In the genomic region with DNA sequence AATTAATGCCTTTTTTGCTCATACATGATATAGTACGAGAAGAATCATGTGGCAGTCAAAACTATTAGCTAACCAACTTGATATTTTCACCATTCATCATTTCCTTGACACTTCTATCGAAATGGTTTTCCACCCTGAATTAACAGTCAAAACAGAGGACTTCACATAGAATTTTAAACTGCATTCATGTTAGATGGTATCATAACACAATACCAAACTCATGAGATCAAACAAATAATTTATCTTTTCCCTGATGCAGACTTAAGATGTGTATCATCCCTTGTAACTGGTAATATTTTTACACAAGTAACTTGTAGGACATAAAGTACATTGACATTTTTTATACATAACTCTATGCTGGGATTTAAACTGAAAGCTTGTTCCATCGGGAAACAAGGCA, we compare ENCODE assay signal across 2 cellular contexts.
TF ChIP-seq lines count a peak whose summit lies in the region.

No MANE protein-coding gene starts in this region.

TF ChIP-seq in GM12891, 5 proteins besides CTCF, POLR2A, EP300 and RAD21 (continued from another document):
- TF ChIP-seq SPI1 (IDR thresholded peaks at IDR 0.05; ENCODE audit: low read depth, low read length) (no peak), TAF1 (IDR thresholded peaks at IDR 0.05; ENCODE audit: low read depth, low read length) (no peak)

TF ChIP-seq in IMR-90, 13 proteins besides CTCF, POLR2A, EP300 and RAD21:
- TF ChIP-seq USF2 (IDR thresholded peaks at IDR 0.05; ENCODE audit: low read depth, low read length), result no peak
- TF ChIP-seq, protein P1, sequence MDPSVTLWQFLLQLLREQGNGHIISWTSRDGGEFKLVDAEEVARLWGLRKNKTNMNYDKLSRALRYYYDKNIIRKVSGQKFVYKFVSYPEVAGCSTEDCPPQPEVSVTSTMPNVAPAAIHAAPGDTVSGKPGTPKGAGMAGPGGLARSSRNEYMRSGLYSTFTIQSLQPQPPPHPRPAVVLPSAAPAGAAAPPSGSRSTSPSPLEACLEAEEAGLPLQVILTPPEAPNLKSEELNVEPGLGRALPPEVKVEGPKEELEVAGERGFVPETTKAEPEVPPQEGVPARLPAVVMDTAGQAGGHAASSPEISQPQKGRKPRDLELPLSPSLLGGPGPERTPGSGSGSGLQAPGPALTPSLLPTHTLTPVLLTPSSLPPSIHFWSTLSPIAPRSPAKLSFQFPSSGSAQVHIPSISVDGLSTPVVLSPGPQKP (IDR thresholded peaks at IDR 0.05; ENCODE audit: borderline replicate concordance, low read depth, low read length), result no peak
- no peak for TF ChIP-seq FOS (IDR thresholded peaks at IDR 0.05; ENCODE audit: low read depth, low read length)
- TF ChIP-seq MAZ (IDR thresholded peaks at IDR 0.05; ENCODE audit: borderline replicate concordance, low read depth, low read length), result no peak
- TF ChIP-seq CEBPB (IDR thresholded peaks at IDR 0.05; ENCODE audit: low read depth, low read length), result no peak
- no peak for TF ChIP-seq NFE2L2 (IDR thresholded peaks at IDR 0.05; ENCODE audit: low read depth, low read length)
- no peak for TF ChIP-seq CHD1 (IDR thresholded peaks at IDR 0.05; ENCODE audit: low read depth, low read length)
- TF ChIP-seq SMC3 (IDR thresholded peaks at IDR 0.05; ENCODE audit: low read depth, low read length), result no peak
- TF ChIP-seq BHLHE40 (IDR thresholded peaks at IDR 0.05; ENCODE audit: low read depth, low read length), result no peak
- TF ChIP-seq MXI1 (IDR thresholded peaks at IDR 0.05; ENCODE audit: borderline replicate concordance, low read depth, low read length), result no peak
- TF ChIP-seq RFX5 (IDR thresholded peaks at IDR 0.05; ENCODE audit: low read depth, low read length), result no peak
- TF ChIP-seq MAFK (IDR thresholded peaks at IDR 0.05; ENCODE audit: low read depth, low read length), result no peak
- no peak for TF ChIP-seq RCOR1 (IDR thresholded peaks at IDR 0.05; ENCODE audit: insufficient replicate concordance, low read length)
